ENCODE assay signal across 19 cellular contexts in the genomic region with DNA sequence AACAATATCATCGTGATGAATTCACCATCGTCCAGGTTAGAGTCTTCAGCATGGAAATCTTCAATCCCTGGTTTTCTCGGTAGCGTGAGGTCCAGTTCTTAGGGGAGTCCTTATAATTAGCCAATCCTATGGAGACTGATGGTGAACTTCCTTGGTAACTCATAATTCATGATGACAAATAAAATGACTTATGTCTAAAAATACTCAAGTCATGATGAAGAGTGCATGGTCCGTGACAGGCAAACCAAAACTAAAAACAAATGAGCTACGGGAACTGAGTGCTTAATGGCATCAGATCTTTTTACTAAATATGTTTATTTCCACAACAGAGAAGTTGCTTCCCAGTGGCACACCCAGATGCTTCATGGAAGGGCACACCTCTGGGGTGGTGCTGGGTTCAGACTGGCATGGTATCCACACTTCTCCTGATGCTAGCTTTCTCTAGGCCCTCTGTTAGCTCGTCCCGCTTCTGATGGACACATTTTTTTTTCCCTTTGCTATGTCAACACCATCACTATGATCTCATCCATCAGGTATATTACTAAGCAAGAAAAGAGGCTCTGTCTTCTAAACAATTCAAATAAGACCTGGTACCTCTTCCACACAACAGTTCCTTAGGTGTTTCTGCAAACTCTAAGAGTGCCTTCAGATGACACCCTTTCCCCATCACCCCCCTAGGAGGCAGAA.
DNase-seq lines count a peak whose midpoint lies in the region; ATAC-seq, FAIRE-seq and TF ChIP-seq lines count a peak whose summit lies in the region.
"Had no signal": no experiment of that assay in that cellular context is flagged by ENCODE, and none has a peak within 500 bp of the region (broad histone marks: within the 10 kb centered on the region; RNA-seq: fewer than 3 reads in every experiment).

No MANE protein-coding gene starts in this region.

- peak; percentile 55 for ATAC-seq in GM21367 (IDR thresholded peaks at IDR 0.05; ENCODE audit: unreplicated experiment)
- ATAC-seq in activated CD8-positive, alpha-beta T cell treated with anti-CD3 and anti-CD28 coated beads, Interleukin-2, amount 10 ng/mL, durations not matched to agents 7 days and 5 days = no peak
- ATAC-seq: naive thymus-derived CD8-positive, alpha-beta T cell had no signal

- POLR2A ChIA-PET in activated CD8-positive, alpha-beta T cell treated with anti-CD3 and anti-CD28 coated beads, Interleukin-2, amount 10 ng/mL, durations not matched to agents 7 days and 5 days (lab: Charles Lee) = no interaction called here

- CTCF ChIA-PET in activated CD8-positive, alpha-beta T cell treated with anti-CD3 and anti-CD28 coated beads, Interleukin-2, amount 10 ng/mL, durations not matched to agents 7 days and 5 days (lab: Charles Lee) = interaction anchor here (1.8 kb wide), 1 partner anchor 171 kb away, joined by 5 read pairs; no protein-coding TSS in a partner anchor

- no peaks in the 10 kb centered on the region for H3K9me3 ChIP-seq in keratinocyte (ENCODE audit: control insufficient read depth, low read depth, low read length)
- H3K9me3 ChIP-seq in breast epithelium = no peaks in the 10 kb centered on the region
- H3K9me3 ChIP-seq: colonic mucosa, prostate gland, thoracic aorta had no signal

- peak overlapping the region in 3 of 4 donors; percentile 35 to 65 (median 39) for H3K4me3 Mint-ChIP-seq in IgD-negative memory B cell
- H3K4me3 Mint-ChIP-seq in activated CD8-positive, alpha-beta T cell treated with anti-CD3 and anti-CD28 coated beads, Interleukin-2, amount 10 ng/mL, durations not matched to agents 7 days and 5 days = no peak overlapping the region
- H3K4me3 Mint-ChIP-seq: activated CD4-positive, alpha-beta memory T cell treated with anti-CD3 and anti-CD28 coated beads for 36 hours; naive thymus-derived CD8-positive, alpha-beta T cell had no signal

- no peaks in the 10 kb centered on the region for H4K20me1 ChIP-seq in keratinocyte (ENCODE audit: control insufficient read depth, extremely low read depth, insufficient read depth, low read length)

- H3K4me2 ChIP-seq in keratinocyte (ENCODE audit: control insufficient read depth, extremely low read depth, insufficient read depth, low read depth, low read length) = no peak overlapping the region

- H3K27me3 Mint-ChIP-seq in IgD-negative memory B cell = no peaks in the 10 kb centered on the region
- peaks cover 5% of the 10 kb centered on the region for H3K27me3 Mint-ChIP-seq in activated CD8-positive, alpha-beta T cell treated with anti-CD3 and anti-CD28 coated beads, Interleukin-2, amount 10 ng/mL, durations not matched to agents 7 days and 5 days (ENCODE audit: low read depth)
- H3K27me3 Mint-ChIP-seq: activated CD4-positive, alpha-beta memory T cell treated with anti-CD3 and anti-CD28 coated beads for 36 hours had no signal

- H3K27me3 ChIP-seq in GM06990 (replicated peaks; ENCODE audit: control insufficient read depth, insufficient read depth, low read length) (no peaks in the 10 kb centered on the region), keratinocyte (ENCODE audit: control insufficient read depth, extremely low read depth, insufficient read depth, low read length) (no peaks in the 10 kb centered on the region), breast epithelium (no peaks in the 10 kb centered on the region)
- H3K27me3 ChIP-seq: colonic mucosa had no signal

- H3K4me1 ChIP-seq in keratinocyte (ENCODE audit: control insufficient read depth, extremely low read depth, insufficient read depth, low read length) = peaks cover 39% of the 10 kb centered on the region
- no peaks in the 10 kb centered on the region for H3K4me1 ChIP-seq in breast epithelium
- H3K4me1 ChIP-seq: prostate gland had no signal

- intact Hi-C loops in breast epithelium (cut with DNase I; ENCODE audit: low total_unique reads) = no loop called here

- no peaks in the 10 kb centered on the region for H3K9me3 Mint-ChIP-seq in IgD-negative memory B cell
- H3K9me3 Mint-ChIP-seq in activated CD8-positive, alpha-beta T cell treated with anti-CD3 and anti-CD28 coated beads, Interleukin-2, amount 10 ng/mL, durations not matched to agents 7 days and 5 days (ENCODE audit: insufficient read depth) = no peaks in the 10 kb centered on the region
- H3K9me3 Mint-ChIP-seq: activated CD4-positive, alpha-beta memory T cell treated with anti-CD3 and anti-CD28 coated beads for 36 hours; naive thymus-derived CD8-positive, alpha-beta T cell had no signal

- H3K27ac ChIP-seq in keratinocyte (ENCODE audit: control insufficient read depth, insufficient read depth, low read length) (peak overlapping the region; percentile 24), breast epithelium (peak overlapping the region in 1 of 2 donors; percentile 70)
- H3K27ac ChIP-seq: colonic mucosa, prostate gland, SK-N-MC, thoracic aorta had no signal

- dilution Hi-C loops in keratinocyte (cut with MboI; ENCODE audit: extremely low pct_ligation_motif_present, low sequenced_read_pairs) = no loop called here

- peak; percentile 21 for DNase-seq in GM06990 (ENCODE audit: extremely low read depth, insufficient read length)
- no peak for DNase-seq in keratinocyte (ENCODE audit: low read depth, low spot score)
- no peak for DNase-seq in NOMO-1 treated with DMSO at 0.1 percent for 48 hours (lab: John Stamatoyannopoulos, UW; ENCODE audit: unreplicated experiment)
- no peak for DNase-seq in NCI-H1092 (lab: John Stamatoyannopoulos, UW)
- no peak for DNase-seq in breast epithelium (ENCODE audit: low spot score in 2 of 2)
- no peak for DNase-seq in activated CD8-positive, alpha-beta T cell treated with anti-CD3 and anti-CD28 coated beads, Interleukin-2, amount 10 ng/mL, durations not matched to agents 7 days and 5 days
- DNase-seq: activated CD4-positive, alpha-beta memory T cell treated with anti-CD3 and anti-CD28 coated beads for 36 hours; aorta; colonic mucosa; DMS79 treated with DMSO at 0.1 percent for 48 hours; erythroblast; naive thymus-derived CD8-positive, alpha-beta T cell; NCI-H2107; stimulated activated CD4-positive, alpha-beta T cell treated with anti-CD3 and anti-CD28 coated beads, Interleukin-15, amount 100 ng/mL, for 24 hours had no signal

- no peak for TF ChIP-seq POLR2A in breast epithelium (IDR thresholded peaks at IDR 0.05)

- FAIRE-seq in keratinocyte (lab: Jason Lieb, UNC) = peak; percentile 66

- no peaks in the 10 kb centered on the region for H3K36me3 Mint-ChIP-seq in IgD-negative memory B cell
- H3K36me3 Mint-ChIP-seq in activated CD8-positive, alpha-beta T cell treated with anti-CD3 and anti-CD28 coated beads, Interleukin-2, amount 10 ng/mL, durations not matched to agents 7 days and 5 days (ENCODE audit: low read depth) = no peaks in the 10 kb centered on the region
- H3K36me3 Mint-ChIP-seq: activated CD4-positive, alpha-beta memory T cell treated with anti-CD3 and anti-CD28 coated beads for 36 hours; naive thymus-derived CD8-positive, alpha-beta T cell had no signal

- H3K4me1 Mint-ChIP-seq in IgD-negative memory B cell = peaks cover 12 to 20% (median 12%) of the 10 kb centered on the region in 3 donors
- no peaks in the 10 kb centered on the region for H3K4me1 Mint-ChIP-seq in activated CD8-positive, alpha-beta T cell treated with anti-CD3 and anti-CD28 coated beads, Interleukin-2, amount 10 ng/mL, durations not matched to agents 7 days and 5 days (ENCODE audit: low read depth)
- H3K4me1 Mint-ChIP-seq: naive thymus-derived CD8-positive, alpha-beta T cell had no signal

- no peak overlapping the region for H3K27ac Mint-ChIP-seq in IgD-negative memory B cell
- H3K27ac Mint-ChIP-seq in activated CD8-positive, alpha-beta T cell treated with anti-CD3 and anti-CD28 coated beads, Interleukin-2, amount 10 ng/mL, durations not matched to agents 7 days and 5 days = no peak overlapping the region
- H3K27ac Mint-ChIP-seq: activated CD4-positive, alpha-beta memory T cell treated with anti-CD3 and anti-CD28 coated beads for 36 hours; naive thymus-derived CD8-positive, alpha-beta T cell had no signal

- TF ChIP-seq CTCF in GM06990 (IDR thresholded peaks at IDR 0.05; ENCODE audit: insufficient read depth, low read length, poor library complexity, severe bottlenecking) = no peak
- TF ChIP-seq CTCF in keratinocyte (optimal IDR thresholded peaks at IDR 0.05 in 1 of 3, IDR thresholded peaks at IDR 0.05 in 1 of 3, conservative IDR thresholded peaks at IDR 0.05 in 1 of 3; ENCODE audit: extremely low read depth in 1 of 3, insufficient read depth in 2 of 3, low read length in 3 of 3) = no peak
- TF ChIP-seq CTCF in breast epithelium (IDR thresholded peaks at IDR 0.05) = no peak

- no peaks in the 10 kb centered on the region for H3K79me2 ChIP-seq in keratinocyte (ENCODE audit: control insufficient read depth, insufficient read depth, low read length)

- no peak overlapping the region for H2AFZ ChIP-seq in keratinocyte (ENCODE audit: control insufficient read depth, low read length)

- H3K4me3 ChIP-seq in GM06990 (replicated peaks; ENCODE audit: low read depth, low read length) (peak overlapping the region; percentile 19; the same call in 1 of the 2 replicates), keratinocyte (ENCODE audit: control insufficient read depth in 2 of 3, extremely low read depth in 1 of 3, insufficient read depth in 2 of 3, low read depth in 1 of 3, low read length in 3 of 3) (no peak overlapping the region), breast epithelium (no peak overlapping the region)
- H3K4me3 ChIP-seq: colonic mucosa, prostate gland, SK-N-MC, thoracic aorta had no signal

- H3K9me1 ChIP-seq in keratinocyte (ENCODE audit: control insufficient read depth, extremely low read depth, insufficient read depth, low read length) = no peaks in the 10 kb centered on the region

- H3K36me3 ChIP-seq in GM06990 (ENCODE audit: control insufficient read depth, insufficient read depth, low read length) (no peaks in the 10 kb centered on the region), keratinocyte (ENCODE audit: control insufficient read depth in 2 of 2, extremely low read depth in 1 of 2, insufficient read depth in 2 of 2, low read length in 2 of 2) (no peaks in the 10 kb centered on the region), breast epithelium (no peaks in the 10 kb centered on the region)
- H3K36me3 ChIP-seq: colonic mucosa, prostate gland, thoracic aorta had no signal

- H3K9ac ChIP-seq in keratinocyte (ENCODE audit: control insufficient read depth, extremely low read depth, insufficient read depth, low read length) = no peak overlapping the region
